Comparison of ENCODE assay signal across 10 cellular contexts in the genomic region with DNA sequence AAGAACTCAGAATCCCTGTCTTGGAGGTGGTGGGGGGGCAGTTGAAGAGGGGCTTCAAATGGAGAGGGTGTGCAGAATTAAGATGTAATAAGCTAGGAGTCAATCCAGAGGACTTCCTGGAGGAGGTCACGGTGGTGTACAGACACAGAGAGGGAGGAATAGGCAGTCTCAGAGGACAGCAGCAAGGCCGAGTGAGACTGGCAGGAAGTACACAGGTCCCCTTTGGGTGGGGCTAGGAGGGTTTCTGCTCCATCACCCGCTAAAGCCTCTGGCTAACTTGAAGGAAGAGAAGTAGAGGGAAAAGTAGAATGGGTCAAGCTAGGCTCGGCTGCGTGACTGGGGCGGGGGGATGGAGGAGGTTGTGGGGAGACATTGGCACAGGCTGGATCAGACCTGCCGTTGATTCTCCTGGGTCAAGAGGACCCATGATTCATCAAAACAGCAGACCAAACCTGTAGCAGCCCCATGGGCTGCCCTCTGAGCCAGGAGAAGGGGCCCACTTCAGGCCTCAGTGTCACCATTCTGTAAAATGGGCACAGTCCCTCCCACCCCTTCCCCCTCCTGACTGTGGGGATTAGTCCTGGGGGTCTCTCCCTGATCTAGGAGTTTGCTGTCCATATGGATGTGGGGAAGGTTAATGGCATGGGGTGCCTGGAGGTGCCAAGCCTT. TPM values are rescaled to one million over a fixed set of nuclear protein-coding genes. Genes with fewer than 3 reads are reported as not detected.
A peak's percentile ranks its signal among the peaks of the same experiment; 100 is the strongest.
DNase-seq lines count a peak whose midpoint lies in the region; ATAC-seq, FAIRE-seq and TF ChIP-seq lines count a peak whose summit lies in the region.
"Had no signal": no experiment of that assay in that cellular context is flagged by ENCODE, and none has a peak within 500 bp of the region (broad histone marks: within the 10 kb centered on the region; RNA-seq: fewer than 3 reads in every experiment).

No MANE protein-coding gene starts in this region.

- peaks cover 0 to 15% (median 11%) of the 10 kb centered on the region in 3 donors for H3K4me1 ChIP-seq in pancreas

- intact Hi-C loops in dorsolateral prefrontal cortex (cut with DNase I), result no loop called here
- intact Hi-C loops in pancreas (cut with DNase I), result no loop called here

- no peak for ATAC-seq in HG02970 (IDR thresholded peaks at IDR 0.05; ENCODE audit: low FRiP score, unreplicated experiment)
- no peak for ATAC-seq in pancreas

- H3K9me3 ChIP-seq in pancreas, result no peaks in the 10 kb centered on the region

- H3K27me3 ChIP-seq in dorsolateral prefrontal cortex (no peaks in the 10 kb centered on the region), pancreas (no peaks in the 10 kb centered on the region)

- H3K27ac ChIP-seq in dorsolateral prefrontal cortex (peak overlapping the region in 41 of 59 donors; percentile 19 to 85 (median 61)), skin epidermis (peak overlapping the region in 11 of 21 experiments; percentile 12 to 80 (median 55)), pancreas (no peak overlapping the region)

- H3K4me3 ChIP-seq in GM12865 (ENCODE audit: low read depth, low read length) (no peak overlapping the region), dorsolateral prefrontal cortex (no peak overlapping the region), skin epidermis (no peak overlapping the region), pancreas (no peak overlapping the region)

- TF ChIP-seq CTCF in GM12865 (IDR thresholded peaks at IDR 0.05; ENCODE audit: insufficient read depth, low read depth, low read length, missing control alignments) (no peak), dorsolateral prefrontal cortex (IDR thresholded peaks at IDR 0.05 in 54 of 56, conservative IDR thresholded peaks at IDR 0.05 in 2 of 56; ENCODE audit: low read depth in 1 of 56, partially characterized antibody in 56 of 56) (no peak), pancreas (IDR thresholded peaks at IDR 0.05) (no peak)

- no peak for FAIRE-seq in pancreas (lab: Jason Lieb, UNC)

- DNase-seq in GM12865 (ENCODE audit: low read depth), result peak; percentile 43
- DNase-seq in MV-4-11 (lab: John Stamatoyannopoulos, UW), result peak; percentile 31
- DNase-seq in dorsolateral prefrontal cortex, result no peak
- DNase-seq in cerebellar nuclear complex (lab: John Stamatoyannopoulos, UW), result no peak
- DNase-seq in pancreas, result no peak
- no peak for DNase-seq in NCI-H748 treated with DMSO at 0.1 percent for 48 hours (lab: John Stamatoyannopoulos, UW)
- DNase-seq: activated T-cell treated with anti-CD3 and anti-CD28 coated beads, Interleukin-2, amount 50 U/mL, for 24 hours; Calu3 had no signal

- WGBS in pancreas, 2 donors, result 77 to 84% methylated on average over 7 of the region's 7 CpGs

- no peaks in the 10 kb centered on the region for H3K36me3 ChIP-seq in pancreas

RNA-seq across cellular contexts. Expression of a gene that starts 16.9 kb away (rescaled TPM):
- total RNA-seq in dorsolateral prefrontal cortex (10 to 100 TPM in 109 of 120 experiments, 1 to 10 TPM in 11; 5.6 to 30.1 (median 13.8) TPM), pancreas (1 to 10 TPM in 2 of 6 donors, under 1 TPM in 4; 0.35 to 1.2 (median 0.95) TPM)
- polyA plus RNA-seq in pancreas, result 1 to 10 TPM; 2.9 to 3.1 TPM
- total RNA-seq: Calu3 had no signal

RNA-seq across cellular contexts. Expression of a gene that starts 48.1 kb away (rescaled TPM):
- total RNA-seq in dorsolateral prefrontal cortex, result 10 to 100 TPM in 90 of 120 experiments, 1 to 10 TPM in 30; 5.9 to 32.5 (median 11.7) TPM
- 10 to 100 TPM; 12.8 to 24.1 (median 14.6) TPM for total RNA-seq in pancreas
- polyA plus RNA-seq in pancreas, result 10 to 100 TPM in 1 of 2 donors, 1 to 10 TPM in 1; 9.8 to 13.2 TPM

RNA-seq across cellular contexts. Expression of a gene that starts 55.7 kb away (rescaled TPM):
- 10 to 100 TPM; 32.2 to 67.9 (median 50.7) TPM for total RNA-seq in dorsolateral prefrontal cortex
- total RNA-seq in pancreas, result 10 to 100 TPM; 18.7 to 34.8 (median 29.2) TPM
- 10 to 100 TPM; 28.4 to 39.6 TPM for polyA plus RNA-seq in pancreas

Comparison
In these comparisons a context has a peak if more than half of its experiments do, and no peak if none do; other contexts are left out.
1. DNase-seq: peak in GM12865 (single experiment) and MV-4-11 (single experiment); none in dorsolateral prefrontal cortex (0 of 10), cerebellar nuclear complex (0 of 2), pancreas (0 of 6) and NCI-H748 treated with DMSO at 0.1 percent for 48 hours (single experiment).
2. H3K27ac ChIP-seq: peak in dorsolateral prefrontal cortex (41 of 59) and skin epidermis (11 of 21); none in pancreas (0 of 4).